Comparison of ENCODE assay signal across 20 cellular contexts in the genomic region with DNA sequence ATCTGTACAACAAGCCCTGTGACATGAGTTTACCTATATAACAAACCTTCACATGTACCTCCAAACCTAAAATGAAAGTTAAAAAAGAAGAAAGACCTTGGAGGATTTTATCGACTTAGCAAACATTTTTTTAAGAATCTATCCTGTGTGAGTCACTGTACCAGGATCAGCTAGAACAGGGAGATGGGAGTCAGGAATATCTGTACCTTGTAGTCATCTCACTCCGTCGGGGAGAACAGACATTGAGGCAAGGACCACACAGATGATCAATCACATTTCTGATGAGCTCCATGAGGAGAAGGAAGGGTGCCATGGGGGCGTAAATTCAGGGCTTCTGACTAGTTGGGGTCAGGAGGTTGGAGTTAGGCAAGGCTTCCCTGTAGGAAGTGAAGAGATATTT.
"Had no signal": no experiment of that assay in that cellular context is flagged by ENCODE, and none has a peak within 500 bp of the region (broad histone marks: within the 10 kb centered on the region; RNA-seq: fewer than 3 reads in every experiment).

No MANE protein-coding gene starts in this region.

- H3K9me3 ChIP-seq: gastrocnemius medialis, mucosa of descending colon, neutrophil, upper lobe of right lung had no signal

- H3K27me3 ChIP-seq: gastrocnemius medialis, tibial artery, upper lobe of right lung had no signal

- H3K4me3 ChIP-seq: gastrocnemius medialis, heart right ventricle, mucosa of descending colon, spleen, tibial artery, upper lobe of right lung had no signal

- H3K36me3 Mint-ChIP-seq: stimulated activated memory B cell treated with anti-CD40 and anti-IgM and Interleukin-4, amounts not matched to agents 10 μg/mL and 1 μg/mL and 100 μg/mL, for 72 hours had no signal

- H3K4me1 ChIP-seq: gastrocnemius medialis, heart right ventricle, spleen, tibial artery, upper lobe of right lung had no signal

- DNase-seq: effector memory CD8-positive, alpha-beta T cell; erythroblast; gastrocnemius medialis; heart right ventricle; hypothalamus; kidney glomerular epithelial cell; mucosa of descending colon; naive thymus-derived CD8-positive, alpha-beta T cell; posterior cingulate gyrus; spleen; stimulated activated CD4-positive, alpha-beta T cell treated with anti-CD3 and anti-CD28 coated beads, Interleukin-15, amount 100 ng/mL, for 24 hours; stimulated activated CD4-positive, alpha-beta T cell treated with anti-CD3 and anti-CD28 coated beads, Interleukin-1b, Interleukin-23, amount 100 ng/mL, for 48 hours; stimulated activated CD4-positive, alpha-beta T cell treated with anti-CD3 and anti-CD28 coated beads, Interleukin-4, amount 100 ng/mL, for 24 hours; tibial artery; upper lobe of right lung had no signal

- H3K36me3 ChIP-seq: gastrocnemius medialis, heart right ventricle, neutrophil, spleen, tibial artery, upper lobe of right lung had no signal

- H3K9me3 Mint-ChIP-seq: dendritic cell treated with granulocyte-macrophage colony-stimulating factor and Interleukin-4, amounts not matched to agents 40 ng/mL and 50 ng/mL, for 4 days had no signal

- ATAC-seq: effector memory CD8-positive, alpha-beta T cell; gastrocnemius medialis; heart right ventricle; mucosa of descending colon; naive thymus-derived CD8-positive, alpha-beta T cell; sciatic nerve; stimulated activated memory B cell treated with anti-CD40 and anti-IgM and Interleukin-4, amounts not matched to agents 10 μg/mL and 1 μg/mL and 100 μg/mL, for 72 hours; upper lobe of right lung had no signal

- H3K27ac Mint-ChIP-seq: dendritic cell treated with granulocyte-macrophage colony-stimulating factor and Interleukin-4, amounts not matched to agents 40 ng/mL and 50 ng/mL, for 4 days; effector memory CD8-positive, alpha-beta T cell; stimulated activated memory B cell treated with anti-CD40 and anti-IgM and Interleukin-4, amounts not matched to agents 10 μg/mL and 1 μg/mL and 100 μg/mL, for 72 hours; stimulated activated naive CD8-positive, alpha-beta T cell treated with anti-CD3 and anti-CD28 coated beads, Interleukin-15, Interleukin-2, amounts not matched to agents 100 ng/mL and 50 ng/mL, for 24 hours had no signal

- H3K4me3 Mint-ChIP-seq: dendritic cell treated with granulocyte-macrophage colony-stimulating factor and Interleukin-4, amounts not matched to agents 40 ng/mL and 50 ng/mL, for 4 days; effector memory CD8-positive, alpha-beta T cell; naive thymus-derived CD8-positive, alpha-beta T cell; stimulated activated memory B cell treated with anti-CD40 and anti-IgM and Interleukin-4, amounts not matched to agents 10 μg/mL and 1 μg/mL and 100 μg/mL, for 72 hours; stimulated activated naive CD8-positive, alpha-beta T cell treated with anti-CD3 and anti-CD28 coated beads, Interleukin-15, Interleukin-2, amounts not matched to agents 100 ng/mL and 50 ng/mL, for 24 hours had no signal

- H3K27ac ChIP-seq: gastrocnemius medialis, heart right ventricle, neutrophil, spleen, tibial artery, upper lobe of right lung had no signal
